In the genomic region with DNA sequence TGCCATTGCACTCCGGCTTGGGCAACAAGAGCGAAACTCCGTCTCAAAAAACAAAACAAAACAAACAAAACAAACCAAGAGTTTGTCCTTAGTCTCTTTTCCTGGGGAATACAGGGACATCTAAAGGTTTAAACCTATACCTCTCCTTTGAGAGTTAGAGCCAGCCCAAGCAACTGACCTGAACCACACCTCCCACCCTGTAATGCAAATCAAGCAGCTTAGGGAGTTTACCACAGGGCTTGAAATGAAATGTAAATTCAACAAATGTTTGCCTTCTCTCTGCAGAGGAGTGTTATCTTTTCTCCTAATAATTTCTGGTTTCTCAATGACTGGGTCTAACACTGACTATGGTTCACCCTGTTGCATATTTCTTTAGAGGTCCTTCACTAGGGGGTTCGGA, we compare ENCODE assay signal across 20 cellular contexts. TPM values are rescaled to one million over a fixed set of nuclear protein-coding genes. Genes with fewer than 3 reads are reported as not detected.
DNase-seq lines count a peak whose midpoint lies in the region; ATAC-seq and TF ChIP-seq lines count a peak whose summit lies in the region.
"Had no signal": no experiment of that assay in that cellular context is flagged by ENCODE, and none has a peak within 500 bp of the region (broad histone marks: within the 10 kb centered on the region; RNA-seq: fewer than 3 reads in every experiment).

No MANE protein-coding gene starts in this region.

- no peaks in the 10 kb centered on the region for H3K9me3 Mint-ChIP-seq in activated T-cell treated with anti-CD3 and anti-CD28 coated beads, Interleukin-2, amount 50 U/mL, for 24 hours
- H3K9me3 Mint-ChIP-seq in activated naive CD8-positive, alpha-beta T cell treated with anti-CD3 and anti-CD28 coated beads for 36 hours = no peaks in the 10 kb centered on the region
- no peaks in the 10 kb centered on the region for H3K9me3 Mint-ChIP-seq in stimulated activated effector memory CD8-positive, alpha-beta T cell treated with anti-CD3 and anti-CD28 coated beads, Interleukin-12 subunit alpha, Interleukin-12 subunit beta, amount 100 ng/mL, for 72 hours
- no peaks in the 10 kb centered on the region for H3K9me3 Mint-ChIP-seq in mesothelial cell of epicardium
- H3K9me3 Mint-ChIP-seq: activated CD4-positive, alpha-beta T cell treated with anti-CD3 and anti-CD28 coated beads, Interleukin-2, amount 10 ng/mL, durations not matched to agents 7 days and 5 days had no signal

- H3K27me3 Mint-ChIP-seq in activated T-cell treated with anti-CD3 and anti-CD28 coated beads, Interleukin-2, amount 50 U/mL, for 24 hours = no peaks in the 10 kb centered on the region
- H3K27me3 Mint-ChIP-seq in activated naive CD8-positive, alpha-beta T cell treated with anti-CD3 and anti-CD28 coated beads for 36 hours = no peaks in the 10 kb centered on the region
- no peaks in the 10 kb centered on the region for H3K27me3 Mint-ChIP-seq in mesothelial cell of epicardium (ENCODE audit: low read depth)
- H3K27me3 Mint-ChIP-seq: activated CD4-positive, alpha-beta T cell treated with anti-CD3 and anti-CD28 coated beads, Interleukin-2, amount 10 ng/mL, durations not matched to agents 7 days and 5 days had no signal

- no peak overlapping the region for H3K4me3 Mint-ChIP-seq in activated T-cell treated with anti-CD3 and anti-CD28 coated beads, Interleukin-2, amount 50 U/mL, for 24 hours
- no peak overlapping the region for H3K4me3 Mint-ChIP-seq in activated naive CD8-positive, alpha-beta T cell treated with anti-CD3 and anti-CD28 coated beads for 36 hours
- H3K4me3 Mint-ChIP-seq in stimulated activated effector memory CD8-positive, alpha-beta T cell treated with anti-CD3 and anti-CD28 coated beads, Interleukin-12 subunit alpha, Interleukin-12 subunit beta, amount 100 ng/mL, for 72 hours = no peak overlapping the region
- no peak overlapping the region for H3K4me3 Mint-ChIP-seq in mesothelial cell of epicardium
- H3K4me3 Mint-ChIP-seq: activated CD4-positive, alpha-beta T cell treated with anti-CD3 and anti-CD28 coated beads, Interleukin-2, amount 10 ng/mL, durations not matched to agents 7 days and 5 days had no signal

- ATAC-seq in stimulated activated effector memory CD8-positive, alpha-beta T cell treated with anti-CD3 and anti-CD28 coated beads, Interleukin-12 subunit alpha, Interleukin-12 subunit beta, amount 100 ng/mL, for 72 hours = no peak
- ATAC-seq: A549 had no signal

- DNase-seq in activated T-cell treated with anti-CD3 and anti-CD28 coated beads, Interleukin-2, amount 50 U/mL, for 24 hours = no peak
- DNase-seq in activated T-cell treated with anti-CD3 and anti-CD28 coated beads for 4 hours = no peak
- DNase-seq in NCI-H526 treated with DMSO at 0.1 percent for 48 hours (lab: John Stamatoyannopoulos, UW) = peak; percentile 4
- DNase-seq in activated naive CD8-positive, alpha-beta T cell treated with anti-CD3 and anti-CD28 coated beads for 36 hours = no peak
- DNase-seq in stimulated activated effector memory CD8-positive, alpha-beta T cell treated with anti-CD3 and anti-CD28 coated beads, Interleukin-12 subunit alpha, Interleukin-12 subunit beta, amount 100 ng/mL, for 72 hours (ENCODE audit: low spot score in 2 of 2) = no peak
- DNase-seq in mesothelial cell of epicardium (ENCODE audit: low spot score in 2 of 2, unreplicated experiment in 2 of 2) = no peak
- DNase-seq in SIG-M5 (lab: John Stamatoyannopoulos, UW) = no peak
- no peak for DNase-seq in NCI-H2196 (lab: John Stamatoyannopoulos, UW; ENCODE audit: unreplicated experiment)
- DNase-seq: activated CD4-positive, alpha-beta T cell treated with anti-CD3 and anti-CD28 coated beads, Interleukin-2, amount 10 ng/mL, durations not matched to agents 7 days and 5 days; brain microvascular endothelial cell; kidney glomerular epithelial cell; NCI-H1092 treated with DMSO at 0.1 percent for 48 hours; NCI-H1930; NCI-H2227 treated with DMSO at 0.1 percent for 48 hours; NCI-H82; SHP77; spleen; stimulated activated CD4-positive, alpha-beta T cell treated with anti-CD3 and anti-CD28 coated beads, Interleukin-4, amount 100 ng/mL, for 24 hours; transverse colon had no signal

- peaks cover 100% of the 10 kb centered on the region for H3K36me3 Mint-ChIP-seq in activated T-cell treated with anti-CD3 and anti-CD28 coated beads, Interleukin-2, amount 50 U/mL, for 24 hours (ENCODE audit: low read depth)
- peaks cover 57% of the 10 kb centered on the region for H3K36me3 Mint-ChIP-seq in activated naive CD8-positive, alpha-beta T cell treated with anti-CD3 and anti-CD28 coated beads for 36 hours
- H3K36me3 Mint-ChIP-seq in stimulated activated effector memory CD8-positive, alpha-beta T cell treated with anti-CD3 and anti-CD28 coated beads, Interleukin-12 subunit alpha, Interleukin-12 subunit beta, amount 100 ng/mL, for 72 hours = peaks cover 100% of the 10 kb centered on the region
- H3K36me3 Mint-ChIP-seq in mesothelial cell of epicardium = peaks cover 54% of the 10 kb centered on the region

- no peak for TF ChIP-seq CTCF in mesothelial cell of epicardium (IDR thresholded peaks at IDR 0.05; ENCODE audit: unreplicated experiment)

- peak overlapping the region; percentile 47 for H3K27ac Mint-ChIP-seq in activated T-cell treated with anti-CD3 and anti-CD28 coated beads, Interleukin-2, amount 50 U/mL, for 24 hours
- peak overlapping the region; percentile 7 for H3K27ac Mint-ChIP-seq in activated naive CD8-positive, alpha-beta T cell treated with anti-CD3 and anti-CD28 coated beads for 36 hours
- H3K27ac Mint-ChIP-seq in stimulated activated effector memory CD8-positive, alpha-beta T cell treated with anti-CD3 and anti-CD28 coated beads, Interleukin-12 subunit alpha, Interleukin-12 subunit beta, amount 100 ng/mL, for 72 hours = peak overlapping the region; percentile 59
- H3K27ac Mint-ChIP-seq in mesothelial cell of epicardium = no peak overlapping the region

- peaks cover 58% of the 10 kb centered on the region for H3K4me1 Mint-ChIP-seq in activated T-cell treated with anti-CD3 and anti-CD28 coated beads, Interleukin-2, amount 50 U/mL, for 24 hours (ENCODE audit: low read depth)
- H3K4me1 Mint-ChIP-seq in activated naive CD8-positive, alpha-beta T cell treated with anti-CD3 and anti-CD28 coated beads for 36 hours = peaks cover 46% of the 10 kb centered on the region
- H3K4me1 Mint-ChIP-seq in stimulated activated effector memory CD8-positive, alpha-beta T cell treated with anti-CD3 and anti-CD28 coated beads, Interleukin-12 subunit alpha, Interleukin-12 subunit beta, amount 100 ng/mL, for 72 hours = peaks cover 23% of the 10 kb centered on the region
- H3K4me1 Mint-ChIP-seq in mesothelial cell of epicardium = no peaks in the 10 kb centered on the region

RNA-seq across cellular contexts. Expression of a gene that starts 16.7 kb away (rescaled TPM):
- total RNA-seq in activated naive CD8-positive, alpha-beta T cell treated with anti-CD3 and anti-CD28 coated beads for 36 hours = 100 to 1,000 TPM; 260 to 270 TPM
- 147 to 156 TPM (median 150 TPM) in 3 replicates for total RNA-seq in mesothelial cell of epicardium

RNA-seq across cellular contexts. Expression of a gene that starts 37.1 kb away (rescaled TPM):
- total RNA-seq in activated naive CD8-positive, alpha-beta T cell treated with anti-CD3 and anti-CD28 coated beads for 36 hours = 10 to 100 TPM; 47.4 to 49.1 TPM
- total RNA-seq in mesothelial cell of epicardium = 5.1 to 7.0 TPM (median 6.1 TPM) in 3 replicates
